Comparison of ENCODE assay signal across 11 cellular contexts in genomic region chr11:47477323-47477722, GRCh38. TPM values are rescaled to one million over a fixed set of nuclear protein-coding genes. Genes with fewer than 3 reads are reported as not detected.
A peak's percentile ranks its signal among the peaks of the same experiment; 100 is the strongest.
DNase-seq lines count a peak whose midpoint lies in the region; ATAC-seq and TF ChIP-seq lines count a peak whose summit lies in the region.
"Had no signal": no experiment of that assay in that cellular context is flagged by ENCODE, and none has a peak within 500 bp of the region (broad histone marks: within the 10 kb centered on the region; RNA-seq: fewer than 3 reads in every experiment).

No MANE protein-coding gene starts in this region.

- H3K4me3 ChIP-seq in OCI-LY3 (ENCODE audit: low read length) = peak overlapping the region; percentile 49
- no peak overlapping the region for H3K4me3 ChIP-seq in mammary epithelial cell (replicated peaks in 1 of 3; ENCODE audit: insufficient read depth in 1 of 3, low read depth in 2 of 3, low read length in 3 of 3)
- H3K4me3 ChIP-seq in SJCRH30 = no peak overlapping the region
- H3K4me3 ChIP-seq: mucosa of descending colon had no signal

- H4K20me1 ChIP-seq in OCI-LY3 (ENCODE audit: insufficient read depth, low read length) = peaks cover 18% of the 10 kb centered on the region
- H4K20me1 ChIP-seq in mammary epithelial cell (ENCODE audit: insufficient read depth, low read length) = no peaks in the 10 kb centered on the region

- H2AFZ ChIP-seq in OCI-LY3 (ENCODE audit: low read depth, low read length) (no peak overlapping the region), mammary epithelial cell (ENCODE audit: low read depth, low read length) (no peak overlapping the region)

- in situ Hi-C loops in mammary epithelial cell (cut with MboI; ENCODE audit: low sequenced_read_pairs in 2 of 2) = no loop called here

- peaks cover 50% of the 10 kb centered on the region for H3K4me1 ChIP-seq in OCI-LY3 (ENCODE audit: low read length)
- peaks cover 26% of the 10 kb centered on the region for H3K4me1 ChIP-seq in mammary epithelial cell (ENCODE audit: insufficient read depth, low read length)
- no peaks in the 10 kb centered on the region for H3K4me1 ChIP-seq in SJCRH30

- dilution Hi-C loops in mammary epithelial cell (cut with HindIII; ENCODE audit: low sequenced_read_pairs) = loop anchor here (5.0 kb wide), 1 partner anchor 35 kb away; no protein-coding TSS in a partner anchor

- intact Hi-C loops in mammary epithelial cell (cut with micrococcal nuclease) = loop anchor here (1.0 kb wide), 1 partner anchor 76 kb away; the partner anchor contains the start of gene CELF1

- ATAC-seq in HG03135 (IDR thresholded peaks at IDR 0.05; ENCODE audit: unreplicated experiment) = no peak
- ATAC-seq: mucosa of descending colon had no signal

- H3K9me3 ChIP-seq in OCI-LY3 (ENCODE audit: insufficient read depth, low read length) (no peaks in the 10 kb centered on the region), mammary epithelial cell (replicated peaks; ENCODE audit: insufficient read depth, low read length) (no peaks in the 10 kb centered on the region), SJCRH30 (replicated peaks) (no peaks in the 10 kb centered on the region)
- H3K9me3 ChIP-seq: mucosa of descending colon had no signal

- H3K36me3 ChIP-seq in OCI-LY3 (replicated peaks; ENCODE audit: low read depth, low read length) (peaks cover 79% of the 10 kb centered on the region), mammary epithelial cell (ENCODE audit: insufficient read depth, low read length) (peaks cover 37% of the 10 kb centered on the region), SJCRH30 (peaks cover 87% of the 10 kb centered on the region)

- H3K27ac ChIP-seq in OCI-LY3 (ENCODE audit: low read length) (peak overlapping the region; percentile 89), mammary epithelial cell (ENCODE audit: insufficient read depth, low read depth, low read length) (peak overlapping the region; percentile 62), SJCRH30 (no peak overlapping the region)
- H3K27ac ChIP-seq: VCaP had no signal

- H3K27me3 ChIP-seq in OCI-LY3 (ENCODE audit: low read depth, low read length) = no peaks in the 10 kb centered on the region
- H3K27me3 ChIP-seq in mammary epithelial cell (ENCODE audit: insufficient read depth, low read length) = no peaks in the 10 kb centered on the region
- no peaks in the 10 kb centered on the region for H3K27me3 ChIP-seq in SJCRH30

- H3K4me2 ChIP-seq in OCI-LY3 (ENCODE audit: low read length) (peak overlapping the region; percentile 71), mammary epithelial cell (ENCODE audit: insufficient read depth, low read depth, low read length) (no peak overlapping the region)

- peaks cover 72% of the 10 kb centered on the region for H3K79me2 ChIP-seq in OCI-LY3 (ENCODE audit: low read length)
- H3K79me2 ChIP-seq in mammary epithelial cell (ENCODE audit: insufficient read depth, low read length) = peaks cover 45% of the 10 kb centered on the region

- CTCF ChIA-PET in mammary epithelial cell (lab: Charles Lee; ENCODE audit: low non-redundant PET) = no interaction called here

- no TSS peak for BruUV-seq in mammary epithelial cell (replicated peaks; lab: Mats Ljungman, UMichigan)

- H3K9ac ChIP-seq in OCI-LY3 (ENCODE audit: low read length) (peak overlapping the region; percentile 36; the same call in 1 of the 2 replicates), mammary epithelial cell (ENCODE audit: insufficient read depth, low read length) (no peak overlapping the region)

- TF ChIP-seq CTCF in OCI-LY3 (IDR thresholded peaks at IDR 0.05; ENCODE audit: low read depth, low read length) = no peak
- no peak for TF ChIP-seq CTCF in mammary epithelial cell (conservative IDR thresholded peaks at IDR 0.05 in 1 of 2, IDR thresholded peaks at IDR 0.05 in 1 of 2; ENCODE audit: extremely low read depth in 1 of 2, insufficient read depth in 1 of 2, low read depth in 1 of 2, low read length in 2 of 2)
- TF ChIP-seq CTCF in GM20000 (IDR thresholded peaks at IDR 0.05; ENCODE audit: extremely low read depth, missing control alignments) = no peak

- peak; percentile 75 for DNase-seq in ELR (ENCODE audit: low read depth)
- peak; percentile 91 for DNase-seq in mammary epithelial cell
- DNase-seq in non-pigmented ciliary epithelial cell (ENCODE audit: low read depth) = peak; percentile 42
- no peak for DNase-seq in GM20000 (ENCODE audit: low spot score)
- DNase-seq in SJCRH30 = no peak
- DNase-seq: mucosa of descending colon; NCI-H1417; stimulated activated naive CD4-positive, alpha-beta T cell had no signal

RNA-seq across cellular contexts. Expression of gene RAPSN, which starts 28.4 kb away (rescaled TPM):
- under 1 TPM; 0.17 to 0.99 TPM for total RNA-seq in mammary epithelial cell
- 0.05 TPM for polyA plus RNA-seq in mammary epithelial cell
- not detected for polyA minus RNA-seq in mammary epithelial cell
- 91.3 and 93.5 TPM in 2 replicates for total RNA-seq in SJCRH30 (2014; rRNA removed; shearing (Covaris generic))

RNA-seq across cellular contexts. Expression of gene PSMC3, which starts 51.1 kb away (rescaled TPM):
- total RNA-seq in mammary epithelial cell = 100 to 1,000 TPM in 1 of 2 donors, 10 to 100 TPM in 1; 72.7 to 142 TPM
- 168 TPM for polyA plus RNA-seq in mammary epithelial cell
- 202 TPM for polyA minus RNA-seq in mammary epithelial cell
- total RNA-seq in SJCRH30 (2014; rRNA removed; shearing (Covaris generic)) = 236 and 258 TPM in 2 replicates

Comparison
In these comparisons a context has a peak if more than half of its experiments do, and no peak if none do; other contexts are left out.
1. DNase-seq: peak in ELR (single experiment), mammary epithelial cell (single experiment) and non-pigmented ciliary epithelial cell (single experiment); none in GM20000 (single experiment) and SJCRH30 (0 of 2).
2. RNA of gene RAPSN, which starts 28.4 kb away (total RNA-seq): 91.3 to 93.5 TPM in SJCRH30; 0.17 to 0.99 TPM in mammary epithelial cell; every median in the first group is over 10 times any median in the second.